ENCODE assay signal across 22 cellular contexts in genomic region chr3:134381048-134381447, GRCh38. TPM values are rescaled to one million over a fixed set of nuclear protein-coding genes. Genes with fewer than 3 reads are reported as not detected.
DNase-seq lines count a peak whose midpoint lies in the region; ATAC-seq and TF ChIP-seq lines count a peak whose summit lies in the region.
"Had no signal": no experiment of that assay in that cellular context is flagged by ENCODE, and none has a peak within 500 bp of the region (broad histone marks: within the 10 kb centered on the region; RNA-seq: fewer than 3 reads in every experiment).

No MANE protein-coding gene starts in this region.

- H3K79me2 ChIP-seq in MM.1S (ENCODE audit: low read length), result no peaks in the 10 kb centered on the region

- H3K27ac ChIP-seq in 22Rv1 (peak overlapping the region; percentile 50), MM.1S (ENCODE audit: low read length) (no peak overlapping the region)
- H3K27ac ChIP-seq: brain microvascular endothelial cell had no signal

- H3K4me2 ChIP-seq in MM.1S (ENCODE audit: low read depth, low read length), result 0 out of 2 replicates have a peak overlapping the region, but pooled peaks have one; percentile 19

- no peak overlapping the region for H2AFZ ChIP-seq in MM.1S (ENCODE audit: low read length)

- peaks cover 15% of the 10 kb centered on the region; the same call in 1 of the 2 replicates for H3K27me3 ChIP-seq in MM.1S (replicated peaks; ENCODE audit: insufficient read depth, low read length)
- H3K27me3 ChIP-seq: brain microvascular endothelial cell, gastrocnemius medialis had no signal

- no peak overlapping the region for H3K9ac ChIP-seq in MM.1S (ENCODE audit: low read length)

- no peaks in the 10 kb centered on the region for H3K36me3 ChIP-seq in MM.1S (replicated peaks; ENCODE audit: insufficient read depth, low read length)
- H3K36me3 ChIP-seq: brain microvascular endothelial cell, gastrocnemius medialis had no signal

- no peaks in the 10 kb centered on the region for H4K20me1 ChIP-seq in MM.1S (ENCODE audit: insufficient read depth, low read length)

- TF ChIP-seq CTCF in 22Rv1 (IDR thresholded peaks at IDR 0.05), result no peak
- TF ChIP-seq CTCF in MM.1S (IDR thresholded peaks at IDR 0.05; ENCODE audit: low read length), result no peak

- ATAC-seq in sciatic nerve (peak; percentile 54), GM21786 (IDR thresholded peaks at IDR 0.05; ENCODE audit: unreplicated experiment) (no peak), GM21526 (IDR thresholded peaks at IDR 0.05; ENCODE audit: low FRiP score, unreplicated experiment) (no peak)
- ATAC-seq: activated CD8-positive, alpha-beta T cell treated with anti-CD3 and anti-CD28 coated beads, Interleukin-2, amount 10 ng/mL, durations not matched to agents 7 days and 5 days; gastrocnemius medialis; K562; Right ventricle myocardium inferior; T-cell had no signal

- DNase-seq in MM.1S (no peak), fibroblast of peridontal ligament (ENCODE audit: extremely low read depth) (peak; percentile 58), sciatic nerve (ENCODE audit: low spot score) (no peak), T-helper 1 cell (no peak), NCI-H82 treated with DMSO at 0.1 percent for 48 hours (lab: John Stamatoyannopoulos, UW; ENCODE audit: unreplicated experiment) (no peak)
- DNase-seq: ACHN; activated B cell treated with CpG ODN at 0.5 μM for 24 hours; activated CD8-positive, alpha-beta T cell treated with anti-CD3 and anti-CD28 coated beads, Interleukin-2, amount 10 ng/mL, durations not matched to agents 7 days and 5 days; activated naive CD8-positive, alpha-beta T cell treated with anti-CD3 and anti-CD28 coated beads for 36 hours; brain microvascular endothelial cell; CD4-positive, alpha-beta memory T cell; DND-41; gastrocnemius medialis; NCI-H2081 treated with DMSO at 0.1 percent for 48 hours; stimulated activated CD4-positive, alpha-beta T cell treated with anti-CD3 and anti-CD28 coated beads, Interleukin-4, amount 100 ng/mL, for 24 hours; T-cell had no signal

- H3K9me3 ChIP-seq in MM.1S (replicated peaks; ENCODE audit: insufficient read depth, low read length), result no peaks in the 10 kb centered on the region
- H3K9me3 ChIP-seq: gastrocnemius medialis had no signal

- no peaks in the 10 kb centered on the region for H3K9me2 ChIP-seq in MM.1S (replicated peaks; ENCODE audit: insufficient read depth, low read length)

- H3F3A ChIP-seq in MM.1S (ENCODE audit: insufficient read depth, low read length), result no peaks in the 10 kb centered on the region

- H3K4me3 ChIP-seq in MM.1S (ENCODE audit: low read length), result no peak overlapping the region
- H3K4me3 ChIP-seq: coronary artery, gastrocnemius medialis, K562 had no signal

- H3K4me1 ChIP-seq in MM.1S (ENCODE audit: low read length), result no peaks in the 10 kb centered on the region

- intact Hi-C loops in sciatic nerve (cut with DNase I), result no loop called here

RNA-seq across cellular contexts. Expression of gene AMOTL2, which starts 6.8 kb away (rescaled TPM):
- total RNA-seq in sciatic nerve, result 158 TPM
- total RNA-seq: activated B cell treated with CpG ODN at 0.5 μM for 24 hours; activated CD8-positive, alpha-beta T cell treated with anti-CD3 and anti-CD28 coated beads, Interleukin-2, amount 10 ng/mL, durations not matched to agents 7 days and 5 days; activated naive CD8-positive, alpha-beta T cell treated with anti-CD3 and anti-CD28 coated beads for 36 hours had no signal
